ENCODE assay signal across 9 cellular contexts in the genomic region with DNA sequence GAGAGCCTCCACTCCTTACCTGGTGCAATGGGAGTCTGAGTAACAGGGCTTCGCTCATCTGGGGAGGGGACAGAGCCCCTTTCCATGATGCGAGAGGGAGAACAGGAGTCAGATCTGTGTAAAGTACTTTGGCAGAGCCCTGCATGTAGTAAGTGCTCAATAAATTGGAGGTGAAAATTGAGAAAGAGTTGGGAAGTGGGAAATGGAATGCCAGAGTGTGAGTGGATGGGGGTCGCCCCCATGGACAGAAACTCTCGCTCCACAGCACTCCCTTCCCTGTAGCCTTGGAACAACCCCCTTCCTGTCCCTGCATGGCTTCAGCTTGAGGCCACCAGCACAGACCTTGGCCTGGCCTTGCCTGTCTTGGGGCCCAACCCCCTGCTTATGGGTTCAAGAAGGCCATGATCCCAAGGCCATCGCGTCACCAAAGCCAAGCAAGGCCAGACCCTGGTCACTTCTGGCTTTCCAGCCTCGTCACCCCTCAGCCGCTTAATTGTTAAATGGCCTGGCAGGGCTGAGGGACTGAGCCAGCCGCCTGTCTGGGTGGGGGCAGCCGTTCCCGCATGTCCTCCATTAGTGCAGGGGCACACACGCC.
DNase-seq lines count a peak whose midpoint lies in the region; ATAC-seq and TF ChIP-seq lines count a peak whose summit lies in the region.
"Had no signal": no experiment of that assay in that cellular context is flagged by ENCODE, and none has a peak within 500 bp of the region (broad histone marks: within the 10 kb centered on the region; RNA-seq: fewer than 3 reads in every experiment).

No MANE protein-coding gene starts in this region.

- H3K4me1 ChIP-seq in tibial artery = peaks cover 24 to 42% (median 28%) of the 10 kb centered on the region in 4 donors

- no peak overlapping the region for H3K4me3 Mint-ChIP-seq in nephron
- no peak overlapping the region for H3K4me3 Mint-ChIP-seq in activated naive CD4-positive, alpha-beta T cell treated with anti-CD3 and anti-CD28 coated beads for 36 hours
- H3K4me3 Mint-ChIP-seq in stimulated activated naive CD8-positive, alpha-beta T cell treated with anti-CD3 and anti-CD28 coated beads, Interleukin-15, amount 100 ng/mL, for 72 hours = no peak overlapping the region

- no peaks in the 10 kb centered on the region for H3K36me3 ChIP-seq in tibial artery

- H3K4me1 Mint-ChIP-seq in nephron = peaks cover 6% of the 10 kb centered on the region
- no peaks in the 10 kb centered on the region for H3K4me1 Mint-ChIP-seq in activated naive CD4-positive, alpha-beta T cell treated with anti-CD3 and anti-CD28 coated beads for 36 hours (ENCODE audit: low read depth)
- no peaks in the 10 kb centered on the region for H3K4me1 Mint-ChIP-seq in stimulated activated naive CD8-positive, alpha-beta T cell treated with anti-CD3 and anti-CD28 coated beads, Interleukin-15, amount 100 ng/mL, for 72 hours

- CTCF ChIA-PET in activated naive CD4-positive, alpha-beta T cell treated with anti-CD3 and anti-CD28 coated beads for 36 hours (lab: Charles Lee) = interaction anchor here (0.7 kb wide), 1 partner anchor 171 kb away, joined by 3 read pairs; no protein-coding TSS in a partner anchor

- TF ChIP-seq CTCF in VCaP (conservative IDR thresholded peaks at IDR 0.05) = no peak
- TF ChIP-seq CTCF in epithelial cell of esophagus (IDR thresholded peaks at IDR 0.05; ENCODE audit: insufficient read depth, low read depth, low read length, missing control alignments) = no peak
- TF ChIP-seq CTCF in nephron (IDR thresholded peaks at IDR 0.05; ENCODE audit: unreplicated experiment in 3 of 3) = no peak
- TF ChIP-seq CTCF in tibial artery (IDR thresholded peaks at IDR 0.05) = no peak

- DNase-seq in epithelial cell of esophagus (ENCODE audit: low read depth) = peak; percentile 53
- DNase-seq in tibial artery = no peak
- no peak for DNase-seq in activated naive CD4-positive, alpha-beta T cell treated with anti-CD3 and anti-CD28 coated beads for 36 hours
- no peak for DNase-seq in stimulated activated naive CD8-positive, alpha-beta T cell treated with anti-CD3 and anti-CD28 coated beads, Interleukin-15, amount 100 ng/mL, for 72 hours
- DNase-seq in NCI-H2196 treated with DMSO at 0.1 percent for 48 hours (lab: John Stamatoyannopoulos, UW; ENCODE audit: unreplicated experiment) = no peak
- DNase-seq: NCI-H510A treated with DMSO at 0.1 percent for 48 hours had no signal

- no peaks in the 10 kb centered on the region for H3K27me3 ChIP-seq in tibial artery

- H3K36me3 Mint-ChIP-seq in nephron (ENCODE audit: low read depth) = peaks cover 4% of the 10 kb centered on the region
- H3K36me3 Mint-ChIP-seq in activated naive CD4-positive, alpha-beta T cell treated with anti-CD3 and anti-CD28 coated beads for 36 hours (ENCODE audit: low read depth) = no peaks in the 10 kb centered on the region

- no peak for ATAC-seq in HG02571 (IDR thresholded peaks at IDR 0.05; ENCODE audit: unreplicated experiment)
- no peak for ATAC-seq in stimulated activated naive CD8-positive, alpha-beta T cell treated with anti-CD3 and anti-CD28 coated beads, Interleukin-15, amount 100 ng/mL, for 72 hours

- peak overlapping the region in 2 of 3 experiments; percentile 40 to 76 for H3K27ac Mint-ChIP-seq in nephron
- no peak overlapping the region for H3K27ac Mint-ChIP-seq in activated naive CD4-positive, alpha-beta T cell treated with anti-CD3 and anti-CD28 coated beads for 36 hours
- H3K27ac Mint-ChIP-seq in stimulated activated naive CD8-positive, alpha-beta T cell treated with anti-CD3 and anti-CD28 coated beads, Interleukin-15, amount 100 ng/mL, for 72 hours = peak overlapping the region in 1 of 2 donors; percentile 4

- no peak overlapping the region for H3K4me3 ChIP-seq in epithelial cell of esophagus (ENCODE audit: low read length)
- H3K4me3 ChIP-seq in tibial artery = peak overlapping the region in 1 of 2 donors; percentile 13

- H3K27ac ChIP-seq in VCaP (peak overlapping the region; percentile 97), tibial artery (peak overlapping the region; percentile 97 to 98)

- intact Hi-C loops in tibial artery (cut with DNase I; ENCODE audit: low total_unique reads) = no loop called here
- intact Hi-C loops in activated naive CD4-positive, alpha-beta T cell treated with anti-CD3 and anti-CD28 coated beads for 36 hours (cut with micrococcal nuclease) = no loop called here

- H3K9me3 Mint-ChIP-seq in nephron = peaks cover 28% of the 10 kb centered on the region
- H3K9me3 Mint-ChIP-seq in activated naive CD4-positive, alpha-beta T cell treated with anti-CD3 and anti-CD28 coated beads for 36 hours = no peaks in the 10 kb centered on the region
- H3K9me3 Mint-ChIP-seq in stimulated activated naive CD8-positive, alpha-beta T cell treated with anti-CD3 and anti-CD28 coated beads, Interleukin-15, amount 100 ng/mL, for 72 hours = no peaks in the 10 kb centered on the region

- H3K9me3 ChIP-seq in tibial artery = no peaks in the 10 kb centered on the region

- H3K27me3 Mint-ChIP-seq in nephron (ENCODE audit: low read depth) = peaks cover 17% of the 10 kb centered on the region
- no peaks in the 10 kb centered on the region for H3K27me3 Mint-ChIP-seq in activated naive CD4-positive, alpha-beta T cell treated with anti-CD3 and anti-CD28 coated beads for 36 hours (ENCODE audit: low read depth)
- H3K27me3 Mint-ChIP-seq in stimulated activated naive CD8-positive, alpha-beta T cell treated with anti-CD3 and anti-CD28 coated beads, Interleukin-15, amount 100 ng/mL, for 72 hours = peaks cover 15% of the 10 kb centered on the region
